ENCODE assay signal across 8 cellular contexts in the genomic region with DNA sequence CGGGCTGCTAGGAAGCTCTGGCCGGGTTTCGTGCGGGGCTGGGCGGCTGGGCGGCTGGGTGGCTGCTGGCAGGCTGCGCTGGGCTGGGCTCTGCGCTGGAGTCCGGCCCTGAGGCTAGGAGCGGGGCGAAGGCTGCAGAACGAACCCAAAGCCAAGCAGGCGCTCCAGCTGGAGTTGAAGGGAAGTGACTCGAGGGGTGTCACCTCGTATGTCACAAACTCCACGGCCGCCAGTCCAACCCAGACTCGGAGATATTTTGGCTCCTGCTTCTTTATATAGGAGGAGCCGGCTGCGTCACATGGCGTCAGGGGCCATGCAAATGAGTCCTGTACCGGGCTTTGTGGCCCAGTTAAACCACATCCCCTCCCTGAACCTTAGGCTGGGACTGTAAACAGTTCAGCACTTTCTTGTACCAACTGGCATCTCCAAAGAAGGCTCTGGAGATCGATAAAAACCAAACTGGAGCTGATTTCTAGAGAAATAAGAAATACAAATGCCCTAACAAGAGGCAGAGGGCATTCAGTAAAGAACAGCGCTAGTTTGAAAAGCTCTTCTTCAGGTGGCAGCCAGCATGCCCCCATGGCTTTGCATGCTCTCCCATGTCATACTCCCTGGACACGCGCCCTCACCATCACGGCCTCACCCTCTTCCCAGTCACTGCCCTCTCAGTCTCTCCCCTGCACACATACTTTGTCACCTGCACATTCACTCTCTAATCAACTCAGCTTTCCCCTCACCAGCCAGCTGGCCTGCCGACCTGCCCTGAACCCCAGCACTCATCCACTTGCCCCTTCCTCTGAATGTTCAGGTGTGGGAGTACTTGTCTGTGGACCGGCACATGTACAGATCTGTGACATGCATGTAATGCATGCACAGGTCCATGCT. TPM values are rescaled to one million over a fixed set of nuclear protein-coding genes. Genes with fewer than 3 reads are reported as not detected.
A peak's percentile ranks its signal among the peaks of the same experiment; 100 is the strongest.
DNase-seq lines count a peak whose midpoint lies in the region; ATAC-seq and TF ChIP-seq lines count a peak whose summit lies in the region.

No MANE protein-coding gene starts in this region.

- H3K9ac ChIP-seq in NT2/D1 (ENCODE audit: insufficient read length, low read depth): peak overlapping the region; percentile 82

- no peaks in the 10 kb centered on the region for H3K27me3 ChIP-seq in ACC112 (ENCODE audit: insufficient read depth, low read length)
- no peaks in the 10 kb centered on the region for H3K27me3 ChIP-seq in NT2/D1 (ENCODE audit: insufficient read depth, insufficient read length)

- H3K4me1 ChIP-seq in ACC112 (ENCODE audit: control insufficient read depth, insufficient read depth, low read length, unreplicated experiment): peaks cover 47% of the 10 kb centered on the region
- peaks cover 18% of the 10 kb centered on the region for H3K4me1 ChIP-seq in NT2/D1 (ENCODE audit: insufficient read depth, insufficient read length)

- H3K36me3 ChIP-seq in ACC112 (ENCODE audit: insufficient read depth, low read length) (peaks cover 12% of the 10 kb centered on the region; the same call in 1 of the 2 replicates), NT2/D1 (ENCODE audit: insufficient read depth, insufficient read length, low read length) (peaks cover 30% of the 10 kb centered on the region)

- DNase-seq in NT2/D1 (ENCODE audit: low read depth, low spot score) (no peak), activated T-cell treated with anti-CD3 and anti-CD28 coated beads for 24 hours (ENCODE audit: low read depth) (peak; percentile 67), epithelial cell of esophagus (ENCODE audit: low read depth) (peak; percentile 58), mucosa of gallbladder (ENCODE audit: low spot score) (peak; percentile 93)
- DNase-seq in stimulated activated CD8-positive, alpha-beta memory T cell treated with anti-CD3 and anti-CD28 coated beads, Interleukin-4, amount 100 ng/mL, for 4 hours (ENCODE audit: low read depth in 2 of 2, low spot score in 1 of 2): peak; percentile 60 to 75

- peak; percentile 62 for ATAC-seq in GM18520 (IDR thresholded peaks at IDR 0.05; ENCODE audit: unreplicated experiment)
- peak; percentile 71 for ATAC-seq in HG03039 (IDR thresholded peaks at IDR 0.05; ENCODE audit: unreplicated experiment)

- no peak for TF ChIP-seq CTCF in epithelial cell of esophagus (IDR thresholded peaks at IDR 0.05; ENCODE audit: insufficient read depth, low read depth, low read length, missing control alignments)

- H3K79me2 ChIP-seq in ACC112 (ENCODE audit: control insufficient read depth, insufficient read depth, low read length, unreplicated experiment): peaks cover 30% of the 10 kb centered on the region

- H3K4me3 ChIP-seq in ACC112 (ENCODE audit: low read depth, low read length): peak overlapping the region; percentile 94
- H3K4me3 ChIP-seq in NT2/D1 (ENCODE audit: insufficient read length, low read depth): peak overlapping the region; percentile 68
- peak overlapping the region; percentile 73 for H3K4me3 ChIP-seq in epithelial cell of esophagus (ENCODE audit: low read length)

- H3K27ac ChIP-seq in ACC112 (ENCODE audit: low read depth, low read length): peak overlapping the region; percentile 99

- no peaks in the 10 kb centered on the region for H3K9me3 ChIP-seq in NT2/D1 (ENCODE audit: insufficient read depth, low read length)

- no peak overlapping the region for H2AFZ ChIP-seq in ACC112 (ENCODE audit: low read length, unreplicated experiment)

RNA-seq across cellular contexts. Expression of a gene that starts 58.5 kb away (rescaled TPM):
- total RNA-seq in mucosa of gallbladder: 218 TPM
